23 cellular contexts compared by ENCODE assay signal in genomic region chr20:40331699-40332098, GRCh38.
DNase-seq lines count a peak whose midpoint lies in the region; ATAC-seq, FAIRE-seq and TF ChIP-seq lines count a peak whose summit lies in the region.
"Had no signal": no experiment of that assay in that cellular context is flagged by ENCODE, and none has a peak within 500 bp of the region (broad histone marks: within the 10 kb centered on the region; RNA-seq: fewer than 3 reads in every experiment).

No MANE protein-coding gene starts in this region.

- no peaks in the 10 kb centered on the region for H3K79me2 ChIP-seq in H1 (ENCODE audit: control insufficient read depth in 1 of 2, insufficient read depth in 2 of 2, low read length in 2 of 2)

- TF ChIP-seq RAD21 in H1 (IDR thresholded peaks at IDR 0.05 in 1 of 2, conservative IDR thresholded peaks at IDR 0.05 in 1 of 2; ENCODE audit: low read depth in 2 of 2, low read length in 2 of 2), result no peak

- no peaks in the 10 kb centered on the region for H3K23me2 ChIP-seq in H1 (ENCODE audit: low read depth, low read length)

- H3K4me3 ChIP-seq in H1 (ENCODE audit: extremely low read depth in 1 of 4, insufficient read depth in 2 of 4, low read depth in 3 of 4, low read length in 4 of 4), result no peak overlapping the region
- H3K4me3 ChIP-seq: dorsolateral prefrontal cortex, GM12878, Peyer's patch, vagina had no signal

- H3K9ac ChIP-seq in H1 (replicated peaks in 1 of 4; ENCODE audit: extremely low read depth in 1 of 4, low read depth in 3 of 4, low read length in 3 of 4), result no peak overlapping the region
- H3K9ac ChIP-seq: SK-N-SH had no signal

- H3K56ac ChIP-seq in H1 (replicated peaks; ENCODE audit: insufficient read length, low read depth, low read length), result no peak overlapping the region

- POLR2A ChIA-PET in H1 (lab: Charles Lee; ENCODE audit: partially characterized antibody), result no interaction called here

- H4K8ac ChIP-seq in H1 (ENCODE audit: extremely low read depth, insufficient read depth, low read length), result no peak overlapping the region

- no peak overlapping the region for H2BK15ac ChIP-seq in H1 (ENCODE audit: low read length)

- H2BK20ac ChIP-seq in H1 (ENCODE audit: low read length), result no peak overlapping the region

- no peak overlapping the region for H3K14ac ChIP-seq in H1 (ENCODE audit: insufficient read length)

- H4K91ac ChIP-seq in H1 (replicated peaks; ENCODE audit: insufficient read length, low read length), result no peak overlapping the region

- CTCF ChIA-PET in H1 (lab: Charles Lee; ENCODE audit: partially characterized antibody), result interaction anchor here (1.2 kb wide), 2 partner anchors 26 to 111 kb away, joined by 3 read pairs; no protein-coding TSS in a partner anchor

- H3K23ac ChIP-seq in H1 (ENCODE audit: insufficient read length), result no peak overlapping the region

- H3K4ac ChIP-seq in H1 (replicated peaks; ENCODE audit: insufficient read length, low read depth, low read length), result no peak overlapping the region

- H2AK5ac ChIP-seq in H1 (ENCODE audit: low read depth, low read length), result no peak overlapping the region

- H2BK120ac ChIP-seq in H1 (replicated peaks; ENCODE audit: low read depth, low read length), result no peak overlapping the region

- no peak for TF ChIP-seq EP300 in H1 (IDR thresholded peaks at IDR 0.05; ENCODE audit: borderline replicate concordance in 1 of 2, low read depth in 2 of 2, low read length in 2 of 2)

- TF ChIP-seq POLR2A in H1 (IDR thresholded peaks at IDR 0.05; ENCODE audit: control extremely low read depth in 1 of 2, low read depth in 2 of 2, low read length in 2 of 2), result no peak

- no peak overlapping the region for H3K27ac ChIP-seq in H1 (ENCODE audit: low read depth, low read length)
- H3K27ac ChIP-seq: dorsolateral prefrontal cortex, Peyer's patch, vagina had no signal

- 90% methylated on average over 3 of the region's 3 CpGs; no CpG with 5 or more reads in 1 of the 2 experiments for WGBS in H1 (ENCODE audit: extremely low coverage in 1 of 2, insufficient coverage in 1 of 2, insufficient read length in 1 of 2, insufficient replicate concordance in 2 of 2, low coverage in 1 of 2, low lambda C conversion rate in 2 of 2, missing lambda C conversion rate in 1 of 2), 2 experiments

- DNase-seq in M059J (ENCODE audit: low read depth), result peak; percentile 10
- peak; percentile 8 for DNase-seq in NCI-H345 treated with DMSO at 0.1 percent for 48 hours (lab: John Stamatoyannopoulos, UW; ENCODE audit: unreplicated experiment)
- DNase-seq in H1 (ENCODE audit: low read depth in 1 of 2, low spot score in 2 of 2), result no peak
- DNase-seq in mucosa of gallbladder (ENCODE audit: low spot score), result peak; percentile 32
- no peak for DNase-seq in kidney glomerular epithelial cell (lab: John Stamatoyannopoulos, UW)
- DNase-seq: activated CD4-positive, alpha-beta T cell treated with anti-CD3 and anti-CD28 coated beads for 48 hours; activated naive CD4-positive, alpha-beta T cell treated with anti-CD3 and anti-CD28 coated beads for 36 hours; C1 segment of cervical spinal cord; dorsolateral prefrontal cortex; Karpas-422; naive thymus-derived CD8-positive, alpha-beta T cell; NCI-H1105 treated with DMSO at 0.1 percent for 48 hours; NCI-H524 treated with DMSO at 0.1 percent for 48 hours; occipital lobe; SK-N-SH; stimulated activated CD4-positive, alpha-beta T cell treated with anti-CD3 and anti-CD28 coated beads, Interleukin-4, amount 100 ng/mL, for 1 hour had no signal

- ATAC-seq in GM19467 (IDR thresholded peaks at IDR 0.05; ENCODE audit: unreplicated experiment) (no peak), GM21360 (IDR thresholded peaks at IDR 0.05; ENCODE audit: unreplicated experiment) (no peak), GM18520 (IDR thresholded peaks at IDR 0.05; ENCODE audit: unreplicated experiment) (no peak)
- ATAC-seq: GM12878; naive thymus-derived CD8-positive, alpha-beta T cell; stimulated activated memory B cell treated with anti-CD40 and anti-IgM and Interleukin-4, amounts not matched to agents 10 μg/mL and 1 μg/mL and 100 μg/mL, for 72 hours had no signal

- no peak overlapping the region for H4K5ac ChIP-seq in H1 (ENCODE audit: insufficient read length, low read depth, low read length)

- H2BK5ac ChIP-seq in H1 (ENCODE audit: low read depth, low read length), result peak overlapping the region; percentile 45; the same call in 1 of the 2 replicates

- no peaks in the 10 kb centered on the region for H3K79me1 ChIP-seq in H1 (ENCODE audit: low read depth, low read length)

- H3K9me3 ChIP-seq in H1 (ENCODE audit: insufficient read depth in 2 of 2, low read depth in 1 of 2, low read length in 1 of 2), result no peaks in the 10 kb centered on the region
- H3K9me3 ChIP-seq: Peyer's patch, SK-N-SH, vagina had no signal

- no peak for FAIRE-seq in H1 (lab: Jason Lieb, UNC)
- FAIRE-seq: GM12878 had no signal

- no peak overlapping the region for H3K18ac ChIP-seq in H1 (ENCODE audit: extremely low read depth, low read length)

- H3K36me3 ChIP-seq in H1 (ENCODE audit: control insufficient read depth in 2 of 4, insufficient read depth in 4 of 4, low read length in 3 of 4), result no peaks in the 10 kb centered on the region
- H3K36me3 ChIP-seq: Peyer's patch, vagina had no signal

- TF ChIP-seq CTCF in H1 (IDR thresholded peaks at IDR 0.05; ENCODE audit: control extremely low read depth in 1 of 3, insufficient read depth in 1 of 3, low read depth in 1 of 3, low read length in 3 of 3), result no peak

- H3K27me3 ChIP-seq in H1 (replicated peaks in 1 of 4; ENCODE audit: control insufficient read depth in 3 of 4, extremely low read depth in 1 of 4, insufficient read depth in 3 of 4, low read length in 3 of 4), result no peaks in the 10 kb centered on the region
- H3K27me3 ChIP-seq: Peyer's patch, vagina had no signal

- no peak overlapping the region for H3K4me2 ChIP-seq in H1 (ENCODE audit: insufficient read depth in 1 of 2, low read depth in 2 of 2, low read length in 2 of 2)
- H3K4me2 ChIP-seq: SK-N-SH had no signal

- no peaks in the 10 kb centered on the region for H3K4me1 ChIP-seq in H1 (replicated peaks in 1 of 4; ENCODE audit: control insufficient read depth in 3 of 4, insufficient read depth in 4 of 4, low read length in 3 of 4)
- H3K4me1 ChIP-seq: Peyer's patch had no signal

- H4K20me1 ChIP-seq in H1 (replicated peaks in 1 of 2; ENCODE audit: control insufficient read depth in 1 of 2, insufficient read depth in 2 of 2, low read length in 2 of 2), result no peaks in the 10 kb centered on the region

- no peak overlapping the region for H2AFZ ChIP-seq in H1 (ENCODE audit: low read length)

- no peak overlapping the region for H2BK12ac ChIP-seq in H1 (ENCODE audit: low read depth, low read length)

TF ChIP-seq in H1, 55 proteins besides CTCF, POLR2A, EP300 and RAD21:
- no peak for TF ChIP-seq RFX5 (IDR thresholded peaks at IDR 0.05; ENCODE audit: borderline replicate concordance, low read depth, low read length)

Comparison
In these comparisons a context has a peak if more than half of its experiments do, and no peak if none do; other contexts are left out.
1. DNase-seq: peak in M059J (single experiment), NCI-H345 treated with DMSO at 0.1 percent for 48 hours (single experiment) and mucosa of gallbladder (single experiment); none in H1 (0 of 2) and kidney glomerular epithelial cell (single experiment).